In the genomic region with DNA sequence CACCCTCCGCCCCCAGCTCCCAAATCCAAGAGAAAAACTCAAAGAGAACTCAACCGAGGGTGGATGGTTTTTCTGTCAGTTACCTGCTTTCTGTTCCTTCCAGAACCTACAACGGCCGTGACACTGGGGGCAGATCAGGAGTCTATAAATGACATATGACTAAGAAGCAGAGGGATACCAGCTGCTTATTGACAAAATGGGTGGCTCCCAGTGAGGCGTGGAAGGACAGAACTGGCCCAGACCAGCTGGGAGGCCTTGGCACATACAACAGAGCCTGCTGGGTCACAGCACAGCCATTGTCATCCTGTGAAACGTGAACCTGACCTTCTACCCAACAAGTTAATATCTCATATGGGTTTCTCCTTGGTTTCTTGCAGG, we compare ENCODE assay signal across 10 cellular contexts.
DNase-seq lines count a peak whose midpoint lies in the region; ATAC-seq, FAIRE-seq and TF ChIP-seq lines count a peak whose summit lies in the region.
"Had no signal": no experiment of that assay in that cellular context is flagged by ENCODE, and none has a peak within 500 bp of the region (broad histone marks: within the 10 kb centered on the region; RNA-seq: fewer than 3 reads in every experiment).

No MANE protein-coding gene starts in this region.

- no peak for TF ChIP-seq CTCF in GM10266 (IDR thresholded peaks at IDR 0.05; ENCODE audit: control insufficient read depth, insufficient read depth, low read depth, missing control alignments)
- no peak for TF ChIP-seq CTCF in mucosa of descending colon (IDR thresholded peaks at IDR 0.05)
- no peak for TF ChIP-seq CTCF in D721Med (IDR thresholded peaks at IDR 0.05; ENCODE audit: insufficient read depth, missing control alignments)

- intact Hi-C loops in mucosa of descending colon (cut with DNase I, micrococcal nuclease): no loop called here

- no peaks in the 10 kb centered on the region for H3K9me3 ChIP-seq in mucosa of descending colon
- H3K9me3 ChIP-seq: neutrophil had no signal

- no peak overlapping the region for H3K4me3 ChIP-seq in mucosa of descending colon

- no peak overlapping the region for H3K27ac ChIP-seq in substantia nigra (ENCODE audit: low read depth, low read length, poor library complexity, severe bottlenecking)
- H3K27ac ChIP-seq: neutrophil had no signal

- no peaks in the 10 kb centered on the region for H3K36me3 ChIP-seq in mucosa of descending colon (ENCODE audit: low read depth)
- H3K36me3 ChIP-seq: neutrophil had no signal

- FAIRE-seq in D721Med (lab: Jason Lieb, UNC): no peak

- DNase-seq in GM10266 (ENCODE audit: extremely low spot score) (peak; percentile 38), NCI-H146 (lab: John Stamatoyannopoulos, UW) (peak; percentile 92), mucosa of descending colon (peak; percentile 80 to 87 (median 85)), RPMI8226 (no peak), D721Med (ENCODE audit: insufficient read length, low spot score) (no peak), NOMO-1 (lab: John Stamatoyannopoulos, UW; ENCODE audit: unreplicated experiment in 2 of 2) (no peak), substantia nigra (lab: John Stamatoyannopoulos, UW) (no peak)
- DNase-seq: activated naive CD8-positive, alpha-beta T cell treated with anti-CD3 and anti-CD28 coated beads, Interleukin-2, amount 10 ng/mL, durations not matched to agents 7 days and 5 days had no signal

- peaks cover 33% of the 10 kb centered on the region for H3K4me1 ChIP-seq in mucosa of descending colon (ENCODE audit: low read depth)

- ATAC-seq in GM21717 (IDR thresholded peaks at IDR 0.05; ENCODE audit: unreplicated experiment) (peak; percentile 66), mucosa of descending colon (peak; percentile 78)

Comparison
In these comparisons a context has a peak if more than half of its experiments do, and no peak if none do; other contexts are left out.
1. DNase-seq: peak in GM10266 (single experiment), NCI-H146 (single experiment) and mucosa of descending colon (3 of 3); none in RPMI8226 (single experiment), D721Med (single experiment), NOMO-1 (0 of 2) and substantia nigra (0 of 49).